In genomic region chr5:110018509-110018908, GRCh38 we compare ENCODE assay signal across 28 cellular contexts.
"Had no signal": no experiment of that assay in that cellular context is flagged by ENCODE, and none has a peak within 500 bp of the region (broad histone marks: within the 10 kb centered on the region; RNA-seq: fewer than 3 reads in every experiment).

No MANE protein-coding gene starts in this region.

- H3K36me3 Mint-ChIP-seq: mesothelial cell of epicardium, naive B cell, type B pancreatic cell had no signal

- FAIRE-seq: keratinocyte had no signal

- H3K4me2 ChIP-seq: hepatocyte had no signal

- H3K36me3 ChIP-seq: heart right ventricle, left lung, lower lobe of right lung, neutrophil, right atrium auricular region, spleen, tibial nerve, vagina had no signal

- H3K27ac Mint-ChIP-seq: mesothelial cell of epicardium, naive B cell, nephron, type B pancreatic cell had no signal

- H3K27me3 ChIP-seq: heart right ventricle, hepatocyte, left lung, neutrophil, right atrium auricular region, spleen, tibial nerve, vagina had no signal

- DNase-seq: heart right ventricle; kidney glomerular epithelial cell; left cardiac atrium; left lung; lower lobe of right lung; mammary epithelial cell; mesendoderm; naive B cell; occipital lobe; spleen; stimulated activated CD4-positive, alpha-beta T cell treated with anti-CD3 and anti-CD28 coated beads, Interleukin-4, amount 100 ng/mL, for 1 hour; stimulated activated naive CD4-positive, alpha-beta T cell treated with Interleukin-2 at 50 U/mL for 16 hours; stimulated activated naive CD8-positive, alpha-beta T cell treated with anti-CD3 and anti-CD28 coated beads, Interleukin-15, amount 100 ng/mL, for 72 hours; substantia nigra had no signal

- H3K4me1 ChIP-seq: heart right ventricle, left lung, lower lobe of right lung, parathyroid adenoma, right atrium auricular region, spleen, tibial nerve, vagina had no signal

- ATAC-seq: heart right ventricle; left cardiac atrium; left lung; sciatic nerve; stimulated activated naive CD8-positive, alpha-beta T cell treated with anti-CD3 and anti-CD28 coated beads, Interleukin-15, amount 100 ng/mL, for 72 hours had no signal

- H3K9ac ChIP-seq: parathyroid adenoma had no signal

- H3K9me3 Mint-ChIP-seq: type B pancreatic cell had no signal

- H3K4me1 Mint-ChIP-seq: mesothelial cell of epicardium; naive B cell; nephron; neural crest cell; stimulated activated naive CD8-positive, alpha-beta T cell treated with anti-CD3 and anti-CD28 coated beads, Interleukin-15, amount 100 ng/mL, for 72 hours had no signal

- H3K9me3 ChIP-seq: left lung, lower lobe of right lung, neutrophil, right atrium auricular region, spleen, tibial nerve, vagina had no signal

- H3K79me2 ChIP-seq: hepatocyte, parathyroid adenoma had no signal

- H3K4me3 Mint-ChIP-seq: mesothelial cell of epicardium; naive B cell; nephron; neural crest cell; stimulated activated naive CD8-positive, alpha-beta T cell treated with anti-CD3 and anti-CD28 coated beads, Interleukin-15, amount 100 ng/mL, for 72 hours; type B pancreatic cell had no signal

- H3K27me3 Mint-ChIP-seq: progenitor cell of endocrine pancreas; stimulated activated naive CD8-positive, alpha-beta T cell treated with anti-CD3 and anti-CD28 coated beads, Interleukin-15, amount 100 ng/mL, for 72 hours; type B pancreatic cell had no signal

- H3K4me3 ChIP-seq: heart right ventricle, hepatocyte, left lung, lower lobe of right lung, right atrium auricular region, skin epidermis, spleen, tibial nerve, vagina had no signal

- H3K27ac ChIP-seq: heart right ventricle, hepatocyte, left lung, lower lobe of right lung, neutrophil, parathyroid adenoma, right atrium auricular region, skin epidermis, spleen, tibial nerve, vagina had no signal

- H2AFZ ChIP-seq: hepatocyte, parathyroid adenoma had no signal
